9 cellular contexts compared by ENCODE assay signal in genomic region chr1:149928388-149928724, GRCh38. TPM values are rescaled to one million over a fixed set of nuclear protein-coding genes. Genes with fewer than 3 reads are reported as not detected.
DNase-seq lines count a peak whose midpoint lies in the region; ATAC-seq, FAIRE-seq and TF ChIP-seq lines count a peak whose summit lies in the region.
"Had no signal": no experiment of that assay in that cellular context is flagged by ENCODE, and none has a peak within 500 bp of the region (broad histone marks: within the 10 kb centered on the region; RNA-seq: fewer than 3 reads in every experiment).

No MANE protein-coding gene starts in this region.

- peaks cover 28% of the 10 kb centered on the region for H3K79me2 ChIP-seq in GM12878 (ENCODE audit: control insufficient read depth, insufficient read depth, low read length)

- peak overlapping the region; percentile 93 for H3K9ac ChIP-seq in GM12878 (ENCODE audit: control insufficient read depth, insufficient read depth, low read length)

- SMC1A ChIA-PET in GM12878 (lab: Charles Lee; ENCODE audit: uncharacterized antibody, unreplicated experiment) = interaction anchor here (1.7 to 2.6 kb wide), 2 partner anchors 10 to 41 kb away, joined by 10 to 14 read pairs; partner anchors contain the start of gene MTMR11

- DNase-seq in cardiac muscle cell (ENCODE audit: low read depth in 1 of 2, low spot score in 1 of 2) (no peak), left cardiac atrium (no peak), GM12878 (ENCODE audit: low read depth, low spot score) (no peak), lung (ENCODE audit: low spot score) (no peak), upper lobe of right lung (no peak)

- intact Hi-C loops in left cardiac atrium (cut with DNase I) = no loop called here
- intact Hi-C loops in GM12878 (cut with micrococcal nuclease; ENCODE audit: unreplicated experiment) = no loop called here
- intact Hi-C loops in upper lobe of right lung (cut with DNase I) = no loop called here

- peak overlapping the region; percentile 16 for H2AFZ ChIP-seq in GM12878 (ENCODE audit: control insufficient read depth, low read depth, low read length)

- TF ChIP-seq CTCF in cardiac muscle cell (IDR thresholded peaks at IDR 0.05; ENCODE audit: low read depth, low read length) = no peak
- TF ChIP-seq CTCF in GM12878 (IDR thresholded peaks at IDR 0.05 in 2 of 3, conservative IDR thresholded peaks at IDR 0.05 in 1 of 3; ENCODE audit: control insufficient read depth in 2 of 3, extremely low read depth in 1 of 3, insufficient read depth in 1 of 3, low read depth in 3 of 3, low read length in 3 of 3) = no peak
- no peak for TF ChIP-seq CTCF in lung (IDR thresholded peaks at IDR 0.05; ENCODE audit: control extremely low read depth, extremely low read depth)
- TF ChIP-seq CTCF in upper lobe of right lung (IDR thresholded peaks at IDR 0.05) = no peak

- in situ Hi-C loops in GM12878 (cut with MboI) = no loop called here

- ATAC-seq in left cardiac atrium (no peak), GM12878 (no peak), lung (ENCODE audit: insufficient read depth, low FRiP score) (no peak), upper lobe of right lung (no peak), GM18517 (IDR thresholded peaks at IDR 0.05; ENCODE audit: unreplicated experiment) (no peak), GM21526 (IDR thresholded peaks at IDR 0.05; ENCODE audit: low FRiP score, unreplicated experiment) (no peak), GM21367 (IDR thresholded peaks at IDR 0.05; ENCODE audit: unreplicated experiment) (no peak)

- H4K20me1 ChIP-seq in GM12878 (ENCODE audit: control insufficient read depth, insufficient read depth) = no peaks in the 10 kb centered on the region

- peak overlapping the region; percentile 86 for H3K4me2 ChIP-seq in GM12878 (ENCODE audit: control insufficient read depth, insufficient read depth)

- no peak for FAIRE-seq in GM12878 (lab: Jason Lieb, UNC)
- FAIRE-seq: islet of Langerhans had no signal

- POLR2A ChIA-PET in GM12878 (lab: Charles Lee) = interaction anchor here (0.5 to 3.3 kb wide), 7 partner anchors 9 to 233 kb away, joined by 3 to 31 read pairs (median 5); partner anchors contain the start of genes MTMR11 and OTUD7B

- 0% methylated on average over 1 of the region's 1 CpG for WGBS in GM12878 (ENCODE audit: insufficient coverage, insufficient replicate concordance, low lambda C conversion rate, missing lambda C conversion rate)
- 0 to 3% methylated on average over 1 of the region's 1 CpG for WGBS in lung, 2 donors

- peak overlapping the region; percentile 84 for H3K4me3 ChIP-seq in cardiac muscle cell
- H3K4me3 ChIP-seq in GM12878 = peak overlapping the region; percentile 99
- H3K4me3 ChIP-seq in lung = peak overlapping the region; percentile 95
- peak overlapping the region; percentile 69 for H3K4me3 ChIP-seq in upper lobe of right lung

- H3K27me3 ChIP-seq in cardiac muscle cell = no peaks in the 10 kb centered on the region
- H3K27me3 ChIP-seq in GM12878 (replicated peaks in 1 of 2; ENCODE audit: control insufficient read depth in 2 of 2, insufficient read depth in 2 of 2, low read length in 1 of 2) = no peaks in the 10 kb centered on the region
- no peaks in the 10 kb centered on the region for H3K27me3 ChIP-seq in lung (ENCODE audit: control insufficient read depth, insufficient read depth)
- H3K27me3 ChIP-seq in upper lobe of right lung = no peaks in the 10 kb centered on the region

- CTCF ChIA-PET in GM12878 (lab: Yijun Ruan, JAX) = interaction anchor here (1.0 to 2.2 kb wide), 4 partner anchors 9 to 259 kb away, joined by 3 to 11 read pairs (median 6); partner anchors contain the start of gene MTMR11

- H3K36me3 ChIP-seq in cardiac muscle cell (peaks cover 23% of the 10 kb centered on the region), GM12878 (ENCODE audit: control insufficient read depth in 2 of 2, insufficient read depth in 2 of 2, low read length in 1 of 2) (peaks cover 7 to 11% of the 10 kb centered on the region in 2 experiments), lung (ENCODE audit: control insufficient read depth in 2 of 2, insufficient read depth in 2 of 2, low read length in 2 of 2) (peaks cover 19 to 20% of the 10 kb centered on the region in 2 donors), upper lobe of right lung (peaks cover 32% of the 10 kb centered on the region)

- H3K27ac ChIP-seq in cardiac muscle cell = peak overlapping the region; percentile 93
- H3K27ac ChIP-seq in GM12878 (ENCODE audit: control insufficient read depth, insufficient read depth) = peak overlapping the region; percentile 92
- peak overlapping the region; percentile 94 to 98 for H3K27ac ChIP-seq in lung (ENCODE audit: low read depth in 1 of 2, low read length in 1 of 2)
- H3K27ac ChIP-seq in upper lobe of right lung = peak overlapping the region; percentile 92

- TF ChIP-seq POLR2A in GM12878 (IDR thresholded peaks at IDR 0.05; ENCODE audit: low read depth, low read length) = no peak

- no TSS peak for BruUV-seq in GM12878 (replicated peaks; lab: Mats Ljungman, UMichigan)

- TF ChIP-seq EP300 in GM12878 (IDR thresholded peaks at IDR 0.05; ENCODE audit: borderline replicate concordance in 1 of 2, control insufficient read depth in 1 of 2, low read depth in 2 of 2, low read length in 2 of 2) = no peak

- TF ChIP-seq RAD21 in GM12878 (IDR thresholded peaks at IDR 0.05; ENCODE audit: insufficient read depth, low read depth, low read length) = no peak

- RAD21 ChIA-PET in GM12878 (lab: Charles Lee; ENCODE audit: unreplicated experiment) = interaction anchor here (1.0 to 1.3 kb wide), 5 partner anchors 9 to 81 kb away, joined by 3 to 10 read pairs (median 3); a partner anchor contains a TSS

- peaks cover 13% of the 10 kb centered on the region for H3K4me1 ChIP-seq in cardiac muscle cell (ENCODE audit: low read depth)
- peaks cover 10% of the 10 kb centered on the region for H3K4me1 ChIP-seq in GM12878 (ENCODE audit: control insufficient read depth, insufficient read depth, low read length)
- peaks cover 7% of the 10 kb centered on the region in 2 donors for H3K4me1 ChIP-seq in lung (ENCODE audit: control insufficient read depth in 2 of 2, insufficient read depth in 2 of 2, low read length in 2 of 2)
- H3K4me1 ChIP-seq in upper lobe of right lung = peaks cover 22% of the 10 kb centered on the region

- H3K9me3 ChIP-seq in cardiac muscle cell (ENCODE audit: low read depth) (no peaks in the 10 kb centered on the region), GM12878 (replicated peaks; ENCODE audit: control insufficient read depth, insufficient read depth, low read length) (no peaks in the 10 kb centered on the region), lung (ENCODE audit: control insufficient read depth in 2 of 2, insufficient read depth in 1 of 2, low read length in 1 of 2) (no peaks in the 10 kb centered on the region), upper lobe of right lung (no peaks in the 10 kb centered on the region)

RNA-seq across cellular contexts. Expression of gene SF3B4, which starts 0.8 kb away (rescaled TPM):
- total RNA-seq in cardiac muscle cell (18.1 and 19.1 TPM in 2 replicates), left cardiac atrium (10 to 100 TPM; 25.4 to 30.7 TPM), GM12878 (2014; rRNA removed) (9.4 and 13.2 TPM in 2 replicates), GM12878 (2014; rRNA removed; fragmentation: Illumina TruSeq; extraction: Trizol) (24.1 and 27.6 TPM in 2 replicates), GM12878 (2021) (79.4 and 81.7 TPM in 2 replicates), lung (10 to 100 TPM; 19.6 to 48.1 TPM), upper lobe of right lung (44.5 TPM)
- polyA plus RNA-seq in cardiac muscle cell (74.9 and 75.8 TPM in 2 replicates), GM12878 (2011; rRNA removed) (11.3 and 26.2 TPM in 2 replicates), GM12878 (2014; fragmentation: Illumina TruSeq; extraction: Trizol) (81.8 and 83.5 TPM in 2 replicates), GM12878 (2014; fragmentation: Nextera tagmentation; extraction: Ambion mirVana) (1 to 10 TPM; 1.9 to 6.9 TPM), GM12878 (2014; rRNA removed) (27.4 and 35.7 TPM in 2 replicates), GM12878 (2016; fragmentation: Nextera tagmentation; extraction: Ambion mirVana) (100 to 1,000 TPM; 140 to 146 TPM), lung (10 to 100 TPM; 37.2 to 38.3 TPM)
- 11.0 and 14.6 TPM in 2 replicates for total RNA-seq in GM12878 (2013; cell fraction: nucleolus; rRNA removed)
- polyA plus RNA-seq in GM12878 (2011; ENCODE audit: low read depth) = 42.1 TPM
- polyA plus RNA-seq in GM12878 (2011; cell fraction: cytosol; rRNA removed) = 22.8 and 28.5 TPM in 2 replicates
- polyA plus RNA-seq in GM12878 (2011; cell fraction: nucleus; rRNA removed) = 23.6 and 32.3 TPM in 2 replicates
- polyA plus RNA-seq in GM12878 (2012) = 42.2 and 52.9 TPM in 2 replicates
- polyA minus RNA-seq in GM12878 (2011; rRNA and poly(A)+ RNA removed) = 22.8 and 36.2 TPM in 2 replicates
- 18.4 and 19.4 TPM in 2 replicates for polyA minus RNA-seq in GM12878 (2011; cell fraction: cytosol; rRNA and poly(A)+ RNA removed)
- polyA minus RNA-seq in GM12878 (2011; cell fraction: nucleus; rRNA and poly(A)+ RNA removed) = 13.4 and 17.5 TPM in 2 replicates

RNA-seq across cellular contexts. Expression of gene MTMR11, which starts 8.3 kb away (rescaled TPM):
- total RNA-seq in cardiac muscle cell (1.0 and 1.3 TPM in 2 replicates), left cardiac atrium (1 to 10 TPM; 3.9 to 6.0 TPM), GM12878 (2014; rRNA removed) (0.51 and 0.71 TPM in 2 replicates), GM12878 (2014; rRNA removed; fragmentation: Illumina TruSeq; extraction: Trizol) (0.51 and 0.58 TPM in 2 replicates), GM12878 (2021) (0.45 and 1.1 TPM in 2 replicates), lung (10 to 100 TPM; 10.1 to 11.2 TPM), upper lobe of right lung (17.1 TPM)
- polyA plus RNA-seq in cardiac muscle cell (0.56 and 2.3 TPM in 2 replicates), GM12878 (2011; rRNA removed) (0.46 and 0.52 TPM in 2 replicates), GM12878 (2014; fragmentation: Illumina TruSeq; extraction: Trizol) (0.97 and 1.5 TPM in 2 replicates), GM12878 (2014; fragmentation: Nextera tagmentation; extraction: Ambion mirVana) (under 1 TPM; 0.35 to 0.84 TPM), GM12878 (2014; rRNA removed) (0.95 and 1.1 TPM in 2 replicates), GM12878 (2016; fragmentation: Nextera tagmentation; extraction: Ambion mirVana) (under 1 TPM; 0.70 to 0.77 TPM), lung (1 to 10 TPM; 6.9 to 7.7 TPM)
- 2.2 and 3.4 TPM in 2 replicates for total RNA-seq in GM12878 (2013; cell fraction: nucleolus; rRNA removed)
- 0.14 TPM for polyA plus RNA-seq in GM12878 (2011; ENCODE audit: low read depth)
- polyA plus RNA-seq in GM12878 (2011; cell fraction: cytosol; rRNA removed) = 0.17 and 0.70 TPM in 2 replicates
- polyA plus RNA-seq in GM12878 (2011; cell fraction: nucleus; rRNA removed) = 2.7 and 3.2 TPM in 2 replicates
- 0.35 and 0.39 TPM in 2 replicates for polyA plus RNA-seq in GM12878 (2012)
- 0.51 and 0.57 TPM in 2 replicates for polyA minus RNA-seq in GM12878 (2011; rRNA and poly(A)+ RNA removed)
- polyA minus RNA-seq in GM12878 (2011; cell fraction: cytosol; rRNA and poly(A)+ RNA removed) = not detected in 2 replicates
- 1.1 and 1.3 TPM in 2 replicates for polyA minus RNA-seq in GM12878 (2011; cell fraction: nucleus; rRNA and poly(A)+ RNA removed)

RNA-seq across cellular contexts. Expression of gene SV2A, which starts 10.7 kb away (rescaled TPM):
- total RNA-seq in cardiac muscle cell (19.2 and 21.9 TPM in 2 replicates), left cardiac atrium (1 to 10 TPM in 1 of 2 donors, under 1 TPM in 1; 0.71 to 1.5 TPM), GM12878 (2014; rRNA removed) (6.3 and 8.0 TPM in 2 replicates), GM12878 (2014; rRNA removed; fragmentation: Illumina TruSeq; extraction: Trizol) (5.3 and 6.0 TPM in 2 replicates), GM12878 (2021) (11.3 and 11.6 TPM in 2 replicates), lung (1 to 10 TPM; 2.3 to 2.4 TPM), upper lobe of right lung (1.7 TPM)
- polyA plus RNA-seq in cardiac muscle cell (20.0 and 23.3 TPM in 2 replicates), GM12878 (2011; rRNA removed) (0.33 and 0.39 TPM in 2 replicates), GM12878 (2014; fragmentation: Illumina TruSeq; extraction: Trizol) (7.3 and 8.4 TPM in 2 replicates), GM12878 (2014; fragmentation: Nextera tagmentation; extraction: Ambion mirVana) (1 to 10 TPM in 1 of 2 experiments, under 1 TPM in 1; 0.89 to 2.3 TPM), GM12878 (2014; rRNA removed) (7.5 and 7.8 TPM in 2 replicates), GM12878 (2016; fragmentation: Nextera tagmentation; extraction: Ambion mirVana) (1 to 10 TPM; 4.5 to 5.6 TPM), lung (under 1 TPM; 0.94 to 0.98 TPM)
- total RNA-seq in GM12878 (2013; cell fraction: nucleolus; rRNA removed) = 0.47 and 0.63 TPM in 2 replicates
- 2.7 TPM for polyA plus RNA-seq in GM12878 (2011; ENCODE audit: low read depth)
- polyA plus RNA-seq in GM12878 (2011; cell fraction: cytosol; rRNA removed) = 0.55 and 0.66 TPM in 2 replicates
- polyA plus RNA-seq in GM12878 (2011; cell fraction: nucleus; rRNA removed) = 0.82 and 0.91 TPM in 2 replicates
- polyA plus RNA-seq in GM12878 (2012) = 3.8 and 5.4 TPM in 2 replicates
- polyA minus RNA-seq in GM12878 (2011; rRNA and poly(A)+ RNA removed) = 0.88 and 1.3 TPM in 2 replicates
- 0.27 and 0.31 TPM in 2 replicates for polyA minus RNA-seq in GM12878 (2011; cell fraction: cytosol; rRNA and poly(A)+ RNA removed)
- polyA minus RNA-seq in GM12878 (2011; cell fraction: nucleus; rRNA and poly(A)+ RNA removed) = 0.24 and 0.29 TPM in 2 replicates

RNA-seq across cellular contexts. Expression of gene BOLA1, which starts 29.0 kb away (rescaled TPM):
- 26.2 and 46.0 TPM in 2 replicates for total RNA-seq in cardiac muscle cell
- 32.5 and 34.0 TPM in 2 replicates for polyA plus RNA-seq in cardiac muscle cell
- total RNA-seq in left cardiac atrium = 10 to 100 TPM; 13.0 to 16.0 TPM
- total RNA-seq in GM12878 (2013; cell fraction: nucleolus; rRNA removed) = 10.0 and 12.1 TPM in 2 replicates
- total RNA-seq in GM12878 (2014; rRNA removed) = 11.7 and 16.0 TPM in 2 replicates
- total RNA-seq in GM12878 (2014; rRNA removed; fragmentation: Illumina TruSeq; extraction: Trizol) = 7.0 and 7.5 TPM in 2 replicates
- total RNA-seq in GM12878 (2021) = 12.8 and 15.1 TPM in 2 replicates
- 1.6 TPM for polyA plus RNA-seq in GM12878 (2011; ENCODE audit: low read depth)
- 7.9 and 9.7 TPM in 2 replicates for polyA plus RNA-seq in GM12878 (2011; rRNA removed)
- 12.7 and 17.1 TPM in 2 replicates for polyA plus RNA-seq in GM12878 (2011; cell fraction: cytosol; rRNA removed)
- 21.0 and 23.7 TPM in 2 replicates for polyA plus RNA-seq in GM12878 (2011; cell fraction: nucleus; rRNA removed)
- 9.4 and 12.1 TPM in 2 replicates for polyA plus RNA-seq in GM12878 (2012)
- polyA plus RNA-seq in GM12878 (2014; fragmentation: Illumina TruSeq; extraction: Trizol) = 4.6 and 5.4 TPM in 2 replicates
- 1 to 10 TPM in 1 of 2 experiments, under 1 TPM in 1; 0.74 to 4.3 TPM for polyA plus RNA-seq in GM12878 (2014; fragmentation: Nextera tagmentation; extraction: Ambion mirVana)
- 18.7 and 19.7 TPM in 2 replicates for polyA plus RNA-seq in GM12878 (2014; rRNA removed)
- 10 to 100 TPM; 14.8 to 18.3 TPM for polyA plus RNA-seq in GM12878 (2016; fragmentation: Nextera tagmentation; extraction: Ambion mirVana)
- polyA minus RNA-seq in GM12878 (2011; rRNA and poly(A)+ RNA removed) = 1.2 and 3.5 TPM in 2 replicates
- 1.8 and 5.1 TPM in 2 replicates for polyA minus RNA-seq in GM12878 (2011; cell fraction: cytosol; rRNA and poly(A)+ RNA removed)
- 5.3 and 5.7 TPM in 2 replicates for polyA minus RNA-seq in GM12878 (2011; cell fraction: nucleus; rRNA and poly(A)+ RNA removed)
- 10 to 100 TPM; 12.5 to 14.2 TPM for total RNA-seq in lung
- 10 to 100 TPM; 16.8 to 28.5 TPM for polyA plus RNA-seq in lung
- total RNA-seq in upper lobe of right lung = 16.5 TPM
